Comparison of ENCODE assay signal across 9 cellular contexts in the genomic region with DNA sequence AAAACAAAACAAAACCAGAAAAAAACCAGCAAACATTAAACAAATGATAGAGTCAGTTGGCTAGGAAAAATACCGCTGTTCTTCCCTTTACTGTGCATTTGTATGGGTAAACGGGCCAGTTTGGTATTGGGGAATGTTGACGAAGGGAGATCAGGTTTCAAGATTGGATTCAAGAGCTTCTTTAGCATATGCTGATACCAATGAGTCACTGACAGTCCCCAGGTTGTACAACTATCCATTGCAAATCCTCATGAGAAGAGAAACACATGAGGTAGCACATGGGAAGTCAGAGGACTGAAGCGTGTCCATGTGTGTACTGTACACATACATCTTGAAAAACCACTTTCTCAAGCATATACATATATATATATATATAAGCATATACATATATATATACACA. TPM values are rescaled to one million over a fixed set of nuclear protein-coding genes. Genes with fewer than 3 reads are reported as not detected.
A peak's percentile ranks its signal among the peaks of the same experiment; 100 is the strongest.
DNase-seq lines count a peak whose midpoint lies in the region; ATAC-seq and TF ChIP-seq lines count a peak whose summit lies in the region.
"Had no signal": no experiment of that assay in that cellular context is flagged by ENCODE, and none has a peak within 500 bp of the region (broad histone marks: within the 10 kb centered on the region; RNA-seq: fewer than 3 reads in every experiment).

No MANE protein-coding gene starts in this region.

- peak overlapping the region; percentile 40 for H2BK5ac ChIP-seq in IMR-90 (ENCODE audit: low read depth, low read length, poor library complexity, severe bottlenecking)

- TF ChIP-seq EP300 in SK-N-SH (IDR thresholded peaks at IDR 0.05; ENCODE audit: borderline replicate concordance in 1 of 2, low read depth in 1 of 2, low read length in 1 of 2) = no peak

- H2BK120ac ChIP-seq in IMR-90 (ENCODE audit: low read depth, low read length) = no peak overlapping the region

- peak overlapping the region; percentile 46; the same call in 1 of the 2 replicates for H3K4me2 ChIP-seq in IMR-90 (ENCODE audit: low read depth, low read length)
- H3K4me2 ChIP-seq in SK-N-SH = no peak overlapping the region

- H2AFZ ChIP-seq in IMR-90 (replicated peaks; ENCODE audit: low read length, poor library complexity) = no peak overlapping the region
- H2AFZ ChIP-seq in SK-N-SH (ENCODE audit: low read depth) = no peak overlapping the region

- no peaks in the 10 kb centered on the region for H3K36me3 ChIP-seq in IMR-90 (ENCODE audit: control insufficient read depth, insufficient read depth, low read length)
- peaks cover 0 to 2% of the 10 kb centered on the region in 2 experiments for H3K36me3 ChIP-seq in SK-N-SH (replicated peaks in 1 of 2; ENCODE audit: control insufficient read depth in 1 of 2, insufficient read depth in 2 of 2, low read length in 1 of 2)
- H3K36me3 ChIP-seq in iPS DF 6.9 (ENCODE audit: control insufficient read depth, insufficient read depth, low read length) = no peaks in the 10 kb centered on the region
- H3K36me3 ChIP-seq in BE2C = no peaks in the 10 kb centered on the region
- no peaks in the 10 kb centered on the region for H3K36me3 ChIP-seq in thyroid gland

- no peak overlapping the region for H4K8ac ChIP-seq in IMR-90 (ENCODE audit: low read depth in 2 of 2, low read length in 2 of 2)

- intact Hi-C loops in IMR-90 (cut with micrococcal nuclease) = no loop called here
- intact Hi-C loops in thyroid gland (cut with DNase I) = no loop called here

- BruUV-seq in IMR-90 (replicated peaks; lab: Mats Ljungman, UMichigan) = no TSS peak

- H3F3A ChIP-seq in SK-N-SH (replicated peaks; ENCODE audit: insufficient read depth) = no peaks in the 10 kb centered on the region

- H3K4me1 ChIP-seq in IMR-90 (ENCODE audit: control insufficient read depth, insufficient read depth, low read length) (peaks cover 3% of the 10 kb centered on the region; the same call in 1 of the 2 replicates), SK-N-SH (ENCODE audit: control insufficient read depth in 1 of 2, insufficient read depth in 2 of 2, low read depth in 1 of 2, low read length in 1 of 2) (peaks cover 0 to 9% of the 10 kb centered on the region in 2 experiments; a peak in 2 of 4 replicates), iPS DF 6.9 (ENCODE audit: control insufficient read depth, insufficient read depth, low read length) (peaks cover 5% of the 10 kb centered on the region; the same call in 1 of the 2 replicates), BE2C (no peaks in the 10 kb centered on the region), thyroid gland (peaks cover 10% of the 10 kb centered on the region in 2 donors)

- no peak overlapping the region for H2AK9ac ChIP-seq in IMR-90 (replicated peaks; ENCODE audit: low read depth, low read length, poor library complexity)

- H3K27ac ChIP-seq in IMR-90 (ENCODE audit: insufficient read depth, low read length) (no peak overlapping the region), SK-N-SH (ENCODE audit: low read depth in 2 of 2, low read length in 1 of 2) (no peak overlapping the region), iPS DF 6.9 (ENCODE audit: low read length) (no peak overlapping the region), thyroid gland (no peak overlapping the region)

- no peak overlapping the region for H2BK15ac ChIP-seq in IMR-90 (ENCODE audit: low read depth, low read length)

- no peak overlapping the region for H4K91ac ChIP-seq in IMR-90 (ENCODE audit: insufficient read depth, low read depth, low read length)

- no peak overlapping the region for H2AK5ac ChIP-seq in IMR-90 (ENCODE audit: low read depth, low read length)

- DNase-seq in DMS 273 treated with DMSO at 0.1 percent for 48 hours (lab: John Stamatoyannopoulos, UW) (peak; percentile 92), IMR-90 (peak; percentile 95), SK-N-SH (no peak), iPS DF 6.9 (ENCODE audit: low read depth, low spot score) (peak; percentile 45), BE2C (no peak), NCI-H1930 (lab: John Stamatoyannopoulos, UW) (no peak), thyroid gland (no peak)
- DNase-seq: activated CD4-positive, alpha-beta memory T cell treated with anti-CD3 and anti-CD28 coated beads, Interleukin-2, amount 10 ng/mL, durations not matched to agents 7 days and 5 days had no signal

- TF ChIP-seq CTCF in IMR-90 (conservative IDR thresholded peaks at IDR 0.05; ENCODE audit: low read depth, low read length) (no peak), SK-N-SH (IDR thresholded peaks at IDR 0.05) (no peak), BE2C (IDR thresholded peaks at IDR 0.05; ENCODE audit: low read depth, low read length) (no peak), thyroid gland (IDR thresholded peaks at IDR 0.05) (no peak)

- H3K9ac ChIP-seq in IMR-90 (ENCODE audit: low read depth, low read length) (no peak overlapping the region), SK-N-SH (no peak overlapping the region)

- no peaks in the 10 kb centered on the region for H3K79me2 ChIP-seq in SK-N-SH (ENCODE audit: insufficient read depth)

- H3K23ac ChIP-seq in IMR-90 (ENCODE audit: low read depth, low read length) = no peak overlapping the region

- dilution Hi-C loops in IMR-90 (cut with HindIII; ENCODE audit: low sequenced_read_pairs, unreplicated experiment) = no loop called here

- H3K14ac ChIP-seq in IMR-90 (replicated peaks; ENCODE audit: low read depth, low read length) = no peak overlapping the region

- in situ Hi-C loops in IMR-90 (cut with MboI; ENCODE audit: low sequenced_read_pairs) = no loop called here

- no peaks in the 10 kb centered on the region for H3K27me3 ChIP-seq in IMR-90 (ENCODE audit: control insufficient read depth, insufficient read depth, low read length)
- H3K27me3 ChIP-seq in SK-N-SH (ENCODE audit: insufficient read depth) = no peaks in the 10 kb centered on the region
- H3K27me3 ChIP-seq in iPS DF 6.9 (ENCODE audit: control insufficient read depth, insufficient read depth, low read length) = no peaks in the 10 kb centered on the region
- no peaks in the 10 kb centered on the region for H3K27me3 ChIP-seq in BE2C
- H3K27me3 ChIP-seq in thyroid gland = no peaks in the 10 kb centered on the region

- TF ChIP-seq POLR2A in IMR-90 (IDR thresholded peaks at IDR 0.05; ENCODE audit: low read depth, low read length) (no peak), thyroid gland (IDR thresholded peaks at IDR 0.05) (no peak)

- no peak overlapping the region for H3K18ac ChIP-seq in IMR-90 (ENCODE audit: low read depth, low read length)

- CTCF ChIA-PET in IMR-90 (lab: Yijun Ruan, JAX) = no interaction called here
- CTCF ChIA-PET in SK-N-SH (lab: Yijun Ruan, JAX) = interaction anchor here (1.0 to 2.1 kb wide), 2 partner anchors 17 to 20 kb away, joined by 4 to 5 read pairs; no protein-coding TSS in a partner anchor

- H3K4ac ChIP-seq in IMR-90 (ENCODE audit: low read depth, low read length) = no peak overlapping the region

- H3K9me3 ChIP-seq in IMR-90 (ENCODE audit: control insufficient read depth, insufficient read depth, low read length) (no peaks in the 10 kb centered on the region), SK-N-SH (no peaks in the 10 kb centered on the region), iPS DF 6.9 (ENCODE audit: control insufficient read depth, insufficient read depth, low read length) (no peaks in the 10 kb centered on the region), BE2C (no peaks in the 10 kb centered on the region), thyroid gland (no peaks in the 10 kb centered on the region)

- ATAC-seq in IMR-90 (ENCODE audit: low read depth) (peak; percentile 91), HG02852 (IDR thresholded peaks at IDR 0.05; ENCODE audit: unreplicated experiment) (no peak)

- peaks cover 0 to 8% of the 10 kb centered on the region in 2 experiments; a peak in 1 of 4 replicates for H3K79me1 ChIP-seq in IMR-90 (ENCODE audit: low read depth in 1 of 2, low read length in 2 of 2)

- no peaks in the 10 kb centered on the region for H3K9me2 ChIP-seq in SK-N-SH

- no peak overlapping the region for H3K56ac ChIP-seq in IMR-90 (ENCODE audit: extremely low read depth, insufficient read depth, low read length)

- no peak overlapping the region for H3K4me3 ChIP-seq in IMR-90 (ENCODE audit: insufficient read depth, low read depth, low read length)
- no peak overlapping the region for H3K4me3 ChIP-seq in SK-N-SH (ENCODE audit: low read depth in 2 of 2, low read length in 1 of 2)
- H3K4me3 ChIP-seq in iPS DF 6.9 (ENCODE audit: low read length) = no peak overlapping the region
- H3K4me3 ChIP-seq in BE2C (ENCODE audit: low read depth, low read length) = no peak overlapping the region
- no peak overlapping the region for H3K4me3 ChIP-seq in thyroid gland (replicated peaks in 1 of 3)

- no peak overlapping the region for H4K5ac ChIP-seq in IMR-90 (ENCODE audit: low read depth, low read length)

- TF ChIP-seq RAD21 in IMR-90 (IDR thresholded peaks at IDR 0.05; ENCODE audit: low read length) (no peak), SK-N-SH (IDR thresholded peaks at IDR 0.05; ENCODE audit: low read length) (no peak)

- peaks cover 5% of the 10 kb centered on the region; the same call in 1 of the 2 replicates for H3K9me1 ChIP-seq in IMR-90 (ENCODE audit: insufficient read depth, low read length)

- POLR2A ChIA-PET in IMR-90 (lab: Charles Lee; ENCODE audit: unreplicated experiment) = interaction anchor here (0.6 kb wide), 1 partner anchor 65 kb away, joined by 6 read pairs; no protein-coding TSS in a partner anchor
- POLR2A ChIA-PET in SK-N-SH (lab: Yijun Ruan, JAX) = no interaction called here

- H2BK20ac ChIP-seq in IMR-90 (ENCODE audit: low read depth, low read length) = no peak overlapping the region

- H4K20me1 ChIP-seq in IMR-90 (ENCODE audit: insufficient read depth, low read length) (no peaks in the 10 kb centered on the region), SK-N-SH (ENCODE audit: insufficient read depth) (no peaks in the 10 kb centered on the region)

- no CpG with 5 or more reads among the region's 4 CpGs for WGBS in IMR-90 (ENCODE audit: extremely low coverage in 2 of 2, insufficient read length in 1 of 2), 2 experiments
- WGBS in SK-N-SH (ENCODE audit: low lambda C conversion rate) = 92% methylated on average over 4 of the region's 4 CpGs
- no CpG with 5 or more reads among the region's 4 CpGs for WGBS in iPS DF 6.9 (ENCODE audit: insufficient coverage, insufficient read length)
- 86 to 90% methylated on average over 4 of the region's 4 CpGs for WGBS in thyroid gland, 2 donors

TF ChIP-seq in IMR-90, 13 proteins besides CTCF, POLR2A, EP300 and RAD21 (continues in another document):
- TF ChIP-seq CHD1 (IDR thresholded peaks at IDR 0.05; ENCODE audit: low read depth, low read length) = no peak

TF ChIP-seq in SK-N-SH, 30 proteins besides CTCF, POLR2A, EP300 and RAD21 (continues in another document):
- TF ChIP-seq SMC3 (IDR thresholded peaks at IDR 0.05; ENCODE audit: low read depth, low read length) = no peak
- TF ChIP-seq TCF12 (IDR thresholded peaks at IDR 0.05) = peak; percentile 7; the same call in 1 of the 2 replicates

RNA-seq across cellular contexts. Expression of gene TIGIT, which starts 25.6 kb away (rescaled TPM):
- not detected in 2 replicates for total RNA-seq in IMR-90 (2012; rRNA removed)
- not detected in 2 replicates for polyA plus RNA-seq in IMR-90 (2012; rRNA removed)
- not detected in 2 replicates for polyA plus RNA-seq in IMR-90 (2012; cell fraction: cytosol; rRNA removed)
- polyA plus RNA-seq in IMR-90 (2012; cell fraction: nucleus; rRNA removed; ENCODE audit: low replicate concordance) = not detected in 2 replicates
- polyA plus RNA-seq in SK-N-SH (2012; rRNA removed) = not detected in 2 replicates
- not detected in 2 replicates for polyA plus RNA-seq in SK-N-SH (2012; cell fraction: cytosol; rRNA removed)
- not detected in 2 replicates for polyA plus RNA-seq in SK-N-SH (2012; cell fraction: nucleus; rRNA removed)
- polyA plus RNA-seq in BE2C (2012; ENCODE audit: insufficient read depth, insufficient read length, low read depth) = not detected
- total RNA-seq in thyroid gland = under 1 TPM in 3 of 4 donors, not detected in 1; 0.11 to 0.98 (median 0.40) TPM

Comparison
In these comparisons a context has a peak if more than half of its experiments do, and no peak if none do; other contexts are left out.
1. DNase-seq: peak in DMS 273 treated with DMSO at 0.1 percent for 48 hours (single experiment), IMR-90 (single experiment) and iPS DF 6.9 (single experiment); none in SK-N-SH (single experiment), BE2C (single experiment), NCI-H1930 (0 of 2) and thyroid gland (0 of 2).